Comparison of ENCODE assay signal across 35 cellular contexts in the genomic region with DNA sequence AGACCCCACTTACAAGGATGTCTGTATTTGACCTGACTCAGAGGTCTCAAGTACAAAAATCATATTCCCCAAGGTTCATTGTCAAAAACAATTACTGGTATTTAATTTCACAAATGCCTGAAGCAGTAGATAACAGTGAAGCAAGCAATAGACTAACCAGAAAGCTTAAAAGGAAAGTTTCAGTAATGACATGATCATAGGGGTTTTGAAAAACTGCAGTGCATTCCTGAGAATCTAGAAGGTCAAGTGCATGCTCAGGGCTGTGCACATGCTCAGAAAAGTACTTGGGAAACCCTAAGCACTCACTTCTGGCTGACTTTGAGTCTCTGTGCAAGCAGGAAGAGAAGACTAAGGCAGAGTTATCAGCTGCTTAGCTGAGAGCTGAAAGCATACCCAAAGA. TPM values are rescaled to one million over a fixed set of nuclear protein-coding genes. Genes with fewer than 3 reads are reported as not detected.
"Had no signal": no experiment of that assay in that cellular context is flagged by ENCODE, and none has a peak within 500 bp of the region (broad histone marks: within the 10 kb centered on the region; RNA-seq: fewer than 3 reads in every experiment).

No MANE protein-coding gene starts in this region.

- H3K4me3 Mint-ChIP-seq: activated B cell treated with CpG ODN at 0.5 μM for 24 hours; activated CD4-positive, alpha-beta memory T cell treated with anti-CD3 and anti-CD28 coated beads for 36 hours; activated CD4-positive, alpha-beta T cell treated with anti-CD3 and anti-CD28 coated beads, Interleukin-2, amount 10 ng/mL, durations not matched to agents 24 days and 14 days; activated CD8-positive, alpha-beta T cell treated with anti-CD3 and anti-CD28 coated beads for 36 hours; activated naive CD4-positive, alpha-beta T cell treated with anti-CD3 and anti-CD28 coated beads, Interleukin-2, amount 10 ng/mL, durations not matched to agents 7 days and 5 days; activated naive CD4-positive, alpha-beta T cell treated with anti-CD3 and anti-CD28 coated beads, Interleukin-2, amount 50 U/mL, for 24 hours; activated naive CD8-positive, alpha-beta T cell; activated naive CD8-positive, alpha-beta T cell treated with anti-CD3 and anti-CD28 coated beads, Interleukin-2, amount 10 ng/mL, durations not matched to agents 7 days and 5 days; activated naive CD8-positive, alpha-beta T cell treated with anti-CD3 and anti-CD28 coated beads, Interleukin-2, amount 50 U/mL, for 24 hours; activated T-cell treated with anti-CD3 and anti-CD28 coated beads, Interleukin-2, amount 50 U/mL, for 4 hours; activated T-cell treated with anti-CD3 and anti-CD28 coated beads, Interleukin-2, amount 50 U/mL, for 72 hours; activated T-helper 1 cell treated with anti-CD3 and anti-CD28 coated beads, Interleukin-12 subunit alpha, Interleukin-12 subunit beta, Interleukin-2, Interleukin-4 antibody, amounts not matched to agents 30 ng/mL and 10 ng/mL and 1 ng/mL, durations not matched to agents 14 hours and 24 hours and 36 hours; brain; central memory CD8-positive, alpha-beta T cell; T-helper 1 cell treated with Interleukin-12 subunit alpha and Interleukin-12 subunit beta and Interleukin-4 antibody, amounts not matched to agents 30 μg/mL and 1 μg/mL, for 36 hours; T-helper 2 cell treated with Interferon-gamma antibody and Interleukin-4, amounts not matched to agents 5 μg/mL and 100 μg/mL, for 36 hours had no signal

- H3K36me3 Mint-ChIP-seq: activated naive CD4-positive, alpha-beta T cell treated with anti-CD3 and anti-CD28 coated beads, Interleukin-2, amount 10 ng/mL, durations not matched to agents 7 days and 5 days; activated naive CD8-positive, alpha-beta T cell treated with anti-CD3 and anti-CD28 coated beads, Interleukin-2, amount 10 ng/mL, durations not matched to agents 7 days and 5 days; brain had no signal

- H3K4me1 Mint-ChIP-seq: activated B cell treated with CpG ODN at 0.5 μM for 24 hours; activated CD4-positive, alpha-beta T cell treated with anti-CD3 and anti-CD28 coated beads, Interleukin-2, amount 10 ng/mL, durations not matched to agents 24 days and 14 days; activated naive CD4-positive, alpha-beta T cell treated with anti-CD3 and anti-CD28 coated beads, Interleukin-2, amount 10 ng/mL, durations not matched to agents 7 days and 5 days; activated naive CD4-positive, alpha-beta T cell treated with anti-CD3 and anti-CD28 coated beads, Interleukin-2, amount 50 U/mL, for 24 hours; activated naive CD8-positive, alpha-beta T cell treated with anti-CD3 and anti-CD28 coated beads, Interleukin-2, amount 10 ng/mL, durations not matched to agents 7 days and 5 days; activated naive CD8-positive, alpha-beta T cell treated with anti-CD3 and anti-CD28 coated beads, Interleukin-2, amount 50 U/mL, for 24 hours; brain had no signal

- H3K27me3 Mint-ChIP-seq: activated naive CD8-positive, alpha-beta T cell; activated naive CD8-positive, alpha-beta T cell treated with anti-CD3 and anti-CD28 coated beads, Interleukin-2, amount 50 U/mL, for 24 hours; central memory CD8-positive, alpha-beta T cell had no signal

- DNase-seq: activated B cell treated with CpG ODN at 0.5 μM for 24 hours; activated CD4-positive, alpha-beta memory T cell treated with anti-CD3 and anti-CD28 coated beads for 36 hours; activated CD4-positive, alpha-beta T cell treated with anti-CD3 and anti-CD28 coated beads for 4 hours; activated CD4-positive, alpha-beta T cell treated with anti-CD3 and anti-CD28 coated beads, Interleukin-2, amount 10 ng/mL, durations not matched to agents 24 days and 14 days; activated CD4-positive, alpha-beta T cell treated with anti-CD3 and anti-CD28 coated beads, Interleukin-2, amount 50 U/mL, for 1 hour; activated CD4-positive, alpha-beta T cell treated with anti-CD3 and anti-CD28 coated beads, Interleukin-2, amount 50 U/mL, for 4 hours; activated CD4-positive, CD25-positive, alpha-beta regulatory T cell treated with anti-CD3 and anti-CD28 coated beads, Interleukin-2, amount 50 U/mL, for 72 hours; activated CD8-positive, alpha-beta T cell treated with anti-CD3 and anti-CD28 coated beads for 36 hours; activated effector memory CD4-positive, alpha-beta T cell treated with Interleukin-2 at 50 U/mL for 16 hours; activated gamma-delta T cell; activated naive CD4-positive, alpha-beta T cell treated with anti-CD3 and anti-CD28 coated beads, Interleukin-2, amount 10 ng/mL, durations not matched to agents 7 days and 5 days; activated naive CD4-positive, alpha-beta T cell treated with Interleukin-2 at 50 U/mL for 16 hours; activated naive CD8-positive, alpha-beta T cell treated with anti-CD3 and anti-CD28 coated beads, Interleukin-2, amount 10 ng/mL, durations not matched to agents 7 days and 5 days; activated naive CD8-positive, alpha-beta T cell treated with anti-CD3 and anti-CD28 coated beads, Interleukin-2, amount 50 U/mL, for 24 hours; activated T-cell treated with anti-CD3 and anti-CD28 coated beads for 4 hours; activated T-cell treated with anti-CD3 and anti-CD28 coated beads, Interleukin-2, amount 50 U/mL, for 1 hour; activated T-cell treated with anti-CD3 and anti-CD28 coated beads, Interleukin-2, amount 50 U/mL, for 4 hours; activated T-cell treated with anti-CD3 and anti-CD28 coated beads, Interleukin-2, amount 50 U/mL, for 72 hours; amygdala; anterior cingulate cortex; caudate nucleus; cerebellar nuclear complex; SW 1271; T-helper 1 cell; T-helper 2 cell; T-helper 9 cell had no signal

- ATAC-seq: activated CD8-positive, alpha-beta T cell treated with anti-CD3 and anti-CD28 coated beads for 36 hours; activated naive CD8-positive, alpha-beta T cell treated with anti-CD3 and anti-CD28 coated beads, Interleukin-2, amount 50 U/mL, for 24 hours; activated T-cell treated with anti-CD3 and anti-CD28 coated beads, Interleukin-2, amount 50 U/mL, for 4 hours; activated T-cell treated with anti-CD3 and anti-CD28 coated beads, Interleukin-2, amount 50 U/mL, for 72 hours had no signal

- H3K27ac Mint-ChIP-seq: activated B cell treated with CpG ODN at 0.5 μM for 24 hours; activated CD4-positive, alpha-beta memory T cell treated with anti-CD3 and anti-CD28 coated beads for 36 hours; activated CD4-positive, alpha-beta T cell treated with anti-CD3 and anti-CD28 coated beads, Interleukin-2, amount 10 ng/mL, durations not matched to agents 24 days and 14 days; activated CD8-positive, alpha-beta T cell treated with anti-CD3 and anti-CD28 coated beads for 36 hours; activated naive CD4-positive, alpha-beta T cell treated with anti-CD3 and anti-CD28 coated beads, Interleukin-2, amount 10 ng/mL, durations not matched to agents 7 days and 5 days; activated naive CD4-positive, alpha-beta T cell treated with anti-CD3 and anti-CD28 coated beads, Interleukin-2, amount 50 U/mL, for 24 hours; activated naive CD8-positive, alpha-beta T cell; activated naive CD8-positive, alpha-beta T cell treated with anti-CD3 and anti-CD28 coated beads, Interleukin-2, amount 10 ng/mL, durations not matched to agents 7 days and 5 days; activated naive CD8-positive, alpha-beta T cell treated with anti-CD3 and anti-CD28 coated beads, Interleukin-2, amount 50 U/mL, for 24 hours; activated T-cell treated with anti-CD3 and anti-CD28 coated beads, Interleukin-2, amount 50 U/mL, for 72 hours; activated T-helper 1 cell treated with anti-CD3 and anti-CD28 coated beads, Interleukin-12 subunit alpha, Interleukin-12 subunit beta, Interleukin-2, Interleukin-4 antibody, amounts not matched to agents 30 ng/mL and 10 ng/mL and 1 ng/mL, durations not matched to agents 14 hours and 24 hours and 36 hours; activated T-helper 2 cell treated with anti-CD3 and anti-CD28 coated beads, Interferon-gamma antibody, Interleukin-2, Interleukin-4, amounts not matched to agents 10 μg/mL and 5 μg/mL and 100 μg/mL, durations not matched to agents 14 hours and 24 hours and 36 hours; brain; T-helper 1 cell treated with Interleukin-12 subunit alpha and Interleukin-12 subunit beta and Interleukin-4 antibody, amounts not matched to agents 30 μg/mL and 1 μg/mL, for 36 hours; T-helper 2 cell treated with Interferon-gamma antibody and Interleukin-4, amounts not matched to agents 5 μg/mL and 100 μg/mL, for 36 hours had no signal

RNA-seq across cellular contexts. Expression of a gene that starts 27.1 kb away (rescaled TPM):
- total RNA-seq: ascending aorta had no signal
